1 cellular context compared by ENCODE assay signal in the genomic region with DNA sequence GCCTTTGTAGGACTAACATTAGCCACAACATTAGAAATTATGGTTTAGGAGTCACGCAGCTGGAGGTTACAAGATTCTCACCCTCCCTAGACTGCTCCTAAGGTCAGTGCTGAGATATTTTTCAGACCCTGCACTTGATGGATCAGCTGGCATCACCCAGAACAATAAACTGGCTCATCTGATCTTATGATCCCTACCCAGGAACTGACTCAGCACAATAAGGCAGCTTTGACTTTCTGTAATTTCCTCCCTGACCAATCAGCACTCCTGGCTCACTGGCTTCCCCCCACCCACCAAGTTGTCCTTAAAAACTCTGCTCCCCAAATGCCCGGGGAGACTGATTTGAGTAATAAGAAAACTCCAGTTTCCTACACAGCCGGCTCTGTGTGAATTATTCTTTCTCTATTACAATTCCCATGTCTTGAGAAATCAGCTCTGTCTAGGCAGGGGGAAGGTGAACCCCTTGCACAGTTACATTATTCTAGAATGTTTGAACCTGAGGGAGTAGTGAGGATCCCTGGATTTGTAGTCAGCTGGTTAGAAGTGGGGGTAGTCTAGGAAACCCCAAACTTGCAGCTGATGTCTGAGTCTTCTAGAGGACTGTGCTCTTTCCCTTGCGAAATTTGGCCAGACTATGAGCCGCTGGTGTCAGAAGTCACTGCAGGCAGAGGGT.
TF ChIP-seq lines count a peak whose summit lies in the region.

No MANE protein-coding gene starts in this region.

TF ChIP-seq in K562, 482 proteins besides CTCF, POLR2A, EP300 and RAD21 (continued from another document):
- TF ChIP-seq, protein P1, sequence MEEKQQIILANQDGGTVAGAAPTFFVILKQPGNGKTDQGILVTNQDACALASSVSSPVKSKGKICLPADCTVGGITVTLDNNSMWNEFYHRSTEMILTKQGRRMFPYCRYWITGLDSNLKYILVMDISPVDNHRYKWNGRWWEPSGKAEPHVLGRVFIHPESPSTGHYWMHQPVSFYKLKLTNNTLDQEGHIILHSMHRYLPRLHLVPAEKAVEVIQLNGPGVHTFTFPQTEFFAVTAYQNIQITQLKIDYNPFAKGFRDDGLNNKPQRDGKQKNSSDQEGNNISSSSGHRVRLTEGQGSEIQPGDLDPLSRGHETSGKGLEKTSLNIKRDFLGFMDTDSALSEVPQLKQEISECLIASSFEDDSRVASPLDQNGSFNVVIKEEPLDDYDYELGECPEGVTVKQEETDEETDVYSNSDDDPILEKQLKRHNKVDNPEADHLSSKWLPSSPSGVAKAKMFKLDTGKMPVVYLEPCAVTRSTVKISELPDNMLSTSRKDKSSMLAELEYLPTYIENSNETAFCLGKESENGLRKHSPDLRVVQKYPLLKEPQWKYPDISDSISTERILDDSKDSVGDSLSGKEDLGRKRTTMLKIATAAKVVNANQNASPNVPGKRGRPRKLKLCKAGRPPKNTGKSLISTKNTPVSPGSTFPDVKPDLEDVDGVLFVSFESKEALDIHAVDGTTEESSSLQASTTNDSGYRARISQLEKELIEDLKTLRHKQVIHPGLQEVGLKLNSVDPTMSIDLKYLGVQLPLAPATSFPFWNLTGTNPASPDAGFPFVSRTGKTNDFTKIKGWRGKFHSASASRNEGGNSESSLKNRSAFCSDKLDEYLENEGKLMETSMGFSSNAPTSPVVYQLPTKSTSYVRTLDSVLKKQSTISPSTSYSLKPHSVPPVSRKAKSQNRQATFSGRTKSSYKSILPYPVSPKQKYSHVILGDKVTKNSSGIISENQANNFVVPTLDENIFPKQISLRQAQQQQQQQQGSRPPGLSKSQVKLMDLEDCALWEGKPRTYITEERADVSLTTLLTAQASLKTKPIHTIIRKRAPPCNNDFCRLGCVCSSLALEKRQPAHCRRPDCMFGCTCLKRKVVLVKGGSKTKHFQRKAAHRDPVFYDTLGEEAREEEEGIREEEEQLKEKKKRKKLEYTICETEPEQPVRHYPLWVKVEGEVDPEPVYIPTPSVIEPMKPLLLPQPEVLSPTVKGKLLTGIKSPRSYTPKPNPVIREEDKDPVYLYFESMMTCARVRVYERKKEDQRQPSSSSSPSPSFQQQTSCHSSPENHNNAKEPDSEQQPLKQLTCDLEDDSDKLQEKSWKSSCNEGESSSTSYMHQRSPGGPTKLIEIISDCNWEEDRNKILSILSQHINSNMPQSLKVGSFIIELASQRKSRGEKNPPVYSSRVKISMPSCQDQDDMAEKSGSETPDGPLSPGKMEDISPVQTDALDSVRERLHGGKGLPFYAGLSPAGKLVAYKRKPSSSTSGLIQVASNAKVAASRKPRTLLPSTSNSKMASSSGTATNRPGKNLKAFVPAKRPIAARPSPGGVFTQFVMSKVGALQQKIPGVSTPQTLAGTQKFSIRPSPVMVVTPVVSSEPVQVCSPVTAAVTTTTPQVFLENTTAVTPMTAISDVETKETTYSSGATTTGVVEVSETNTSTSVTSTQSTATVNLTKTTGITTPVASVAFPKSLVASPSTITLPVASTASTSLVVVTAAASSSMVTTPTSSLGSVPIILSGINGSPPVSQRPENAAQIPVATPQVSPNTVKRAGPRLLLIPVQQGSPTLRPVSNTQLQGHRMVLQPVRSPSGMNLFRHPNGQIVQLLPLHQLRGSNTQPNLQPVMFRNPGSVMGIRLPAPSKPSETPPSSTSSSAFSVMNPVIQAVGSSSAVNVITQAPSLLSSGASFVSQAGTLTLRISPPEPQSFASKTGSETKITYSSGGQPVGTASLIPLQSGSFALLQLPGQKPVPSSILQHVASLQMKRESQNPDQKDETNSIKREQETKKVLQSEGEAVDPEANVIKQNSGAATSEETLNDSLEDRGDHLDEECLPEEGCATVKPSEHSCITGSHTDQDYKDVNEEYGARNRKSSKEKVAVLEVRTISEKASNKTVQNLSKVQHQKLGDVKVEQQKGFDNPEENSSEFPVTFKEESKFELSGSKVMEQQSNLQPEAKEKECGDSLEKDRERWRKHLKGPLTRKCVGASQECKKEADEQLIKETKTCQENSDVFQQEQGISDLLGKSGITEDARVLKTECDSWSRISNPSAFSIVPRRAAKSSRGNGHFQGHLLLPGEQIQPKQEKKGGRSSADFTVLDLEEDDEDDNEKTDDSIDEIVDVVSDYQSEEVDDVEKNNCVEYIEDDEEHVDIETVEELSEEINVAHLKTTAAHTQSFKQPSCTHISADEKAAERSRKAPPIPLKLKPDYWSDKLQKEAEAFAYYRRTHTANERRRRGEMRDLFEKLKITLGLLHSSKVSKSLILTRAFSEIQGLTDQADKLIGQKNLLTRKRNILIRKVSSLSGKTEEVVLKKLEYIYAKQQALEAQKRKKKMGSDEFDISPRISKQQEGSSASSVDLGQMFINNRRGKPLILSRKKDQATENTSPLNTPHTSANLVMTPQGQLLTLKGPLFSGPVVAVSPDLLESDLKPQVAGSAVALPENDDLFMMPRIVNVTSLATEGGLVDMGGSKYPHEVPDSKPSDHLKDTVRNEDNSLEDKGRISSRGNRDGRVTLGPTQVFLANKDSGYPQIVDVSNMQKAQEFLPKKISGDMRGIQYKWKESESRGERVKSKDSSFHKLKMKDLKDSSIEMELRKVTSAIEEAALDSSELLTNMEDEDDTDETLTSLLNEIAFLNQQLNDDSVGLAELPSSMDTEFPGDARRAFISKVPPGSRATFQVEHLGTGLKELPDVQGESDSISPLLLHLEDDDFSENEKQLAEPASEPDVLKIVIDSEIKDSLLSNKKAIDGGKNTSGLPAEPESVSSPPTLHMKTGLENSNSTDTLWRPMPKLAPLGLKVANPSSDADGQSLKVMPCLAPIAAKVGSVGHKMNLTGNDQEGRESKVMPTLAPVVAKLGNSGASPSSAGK (IDR thresholded peaks at IDR 0.05) = no peak
- TF ChIP-seq XRCC4 (IDR thresholded peaks at IDR 0.05; ENCODE audit: extremely low read depth, insufficient read depth, insufficient read length) (no peak), SNIP1 (IDR thresholded peaks at IDR 0.05; ENCODE audit: low read depth) (no peak), NFYB (IDR thresholded peaks at IDR 0.05; ENCODE audit: extremely low read depth, insufficient read length) (peak; percentile 30), IFI16 (CRISPR knock-in tag; IDR thresholded peaks at IDR 0.05) (no peak)
